21 cellular contexts compared by ENCODE assay signal in the genomic region with DNA sequence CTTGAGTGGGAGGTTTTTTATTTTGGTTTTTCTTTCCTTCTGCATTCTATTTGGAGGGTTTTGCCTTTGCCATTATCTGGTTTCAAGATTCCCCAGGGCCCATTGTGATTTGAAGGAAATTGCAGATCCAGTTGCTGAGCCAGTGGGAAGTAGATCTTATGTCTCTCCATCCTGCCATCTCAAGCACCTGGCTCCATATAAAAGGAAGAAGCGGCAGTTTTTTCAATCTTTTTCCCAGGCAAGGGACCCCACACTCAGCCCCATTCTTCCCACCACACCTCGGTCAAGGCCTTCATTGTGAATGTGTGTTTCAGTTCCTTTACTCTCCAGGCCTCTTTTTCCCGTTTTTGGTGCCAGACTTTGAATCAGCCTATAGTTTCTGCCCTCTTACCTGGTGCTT.
"Had no signal": no experiment of that assay in that cellular context is flagged by ENCODE, and none has a peak within 500 bp of the region (broad histone marks: within the 10 kb centered on the region; RNA-seq: fewer than 3 reads in every experiment).

No MANE protein-coding gene starts in this region.

- H3K27me3 ChIP-seq: MG63, SJCRH30 had no signal

- H3K36me3 ChIP-seq: MG63, SJCRH30 had no signal

- H3K4me3 ChIP-seq: MG63, SJCRH30 had no signal

- H3K27ac ChIP-seq: SJCRH30 had no signal

- H3K4me1 ChIP-seq: SJCRH30 had no signal

- DNase-seq: IMR-90, Karpas-422, KG1, MG63, NCI-H1092 treated with DMSO at 0.1 percent for 48 hours, NCI-H1436, NCI-H1694, NCI-H187 treated with DMSO at 0.1 percent for 48 hours, NCI-H2029 treated with DMSO at 0.1 percent for 48 hours, NCI-H2171, NCI-H226, NCI-H446, NCI-H510A, NCI-H524 treated with DMSO at 0.1 percent for 48 hours, NCI-H69, NCI-H774, RPMI8226, SHP77 treated with DMSO at 0.1 percent for 48 hours, SJCRH30 had no signal

- H3K9me3 ChIP-seq: MG63, SJCRH30 had no signal

- ATAC-seq: HepG2, SK-N-SH treated with all-trans-retinoic acid at 6 μM for 48 hours had no signal
